ENCODE assay signal across 14 cellular contexts in the genomic region with DNA sequence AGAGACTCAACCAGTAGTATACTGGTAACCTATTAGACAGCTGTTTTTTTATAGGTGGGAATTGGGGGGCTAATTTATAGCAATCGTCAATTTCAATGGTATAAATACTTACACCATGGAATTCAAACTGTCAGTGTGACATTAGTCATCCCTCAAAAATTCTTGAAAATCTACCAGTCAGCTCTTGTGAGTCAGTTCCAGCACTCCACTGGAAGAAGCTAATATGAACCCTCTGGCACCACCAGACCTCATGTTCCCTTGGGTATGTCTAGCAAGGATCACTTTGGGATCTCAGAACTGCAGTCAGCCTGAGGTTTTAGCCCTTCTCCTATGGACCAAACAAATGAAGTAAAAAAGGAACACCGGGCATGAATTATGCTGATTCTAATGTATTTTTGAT. TPM values are rescaled to one million over a fixed set of nuclear protein-coding genes. Genes with fewer than 3 reads are reported as not detected.
DNase-seq lines count a peak whose midpoint lies in the region; ATAC-seq, FAIRE-seq and TF ChIP-seq lines count a peak whose summit lies in the region.
"Had no signal": no experiment of that assay in that cellular context is flagged by ENCODE, and none has a peak within 500 bp of the region (broad histone marks: within the 10 kb centered on the region; RNA-seq: fewer than 3 reads in every experiment).

No MANE protein-coding gene starts in this region.

- H3K4me3 ChIP-seq in AG09309 (ENCODE audit: control insufficient read depth, low read depth, low read length) (no peak overlapping the region), bronchial epithelial cell (ENCODE audit: low read depth, low read length) (no peak overlapping the region), mesodermal cell (ENCODE audit: extremely low read depth, insufficient read depth, low read length, poor library complexity, severe bottlenecking) (no peak overlapping the region)
- H3K4me3 ChIP-seq: BLaER1 treated with 17β-estradiol and CSF1 and Interleukin-3, amounts not matched to agents 10 nM and 100 nM; heart left ventricle had no signal

- no peak for FAIRE-seq in bronchial epithelial cell (lab: Jason Lieb, UNC)
- FAIRE-seq: G401.6 had no signal

- WGBS in mesodermal cell (ENCODE audit: insufficient coverage in 2 of 2), 2 experiments = 100% methylated on average over 1 of the region's 2 CpGs; no CpG with 5 or more reads in 1 of the 2 experiments

- ATAC-seq in HG02623 (IDR thresholded peaks at IDR 0.05; ENCODE audit: unreplicated experiment) = no peak

- H3K36me3 ChIP-seq in bronchial epithelial cell (ENCODE audit: control insufficient read depth, insufficient read depth, low read length) (no peaks in the 10 kb centered on the region), mesodermal cell (ENCODE audit: control insufficient read depth, insufficient read depth, low read length) (no peaks in the 10 kb centered on the region)
- H3K36me3 ChIP-seq: BLaER1 treated with 17β-estradiol and CSF1 and Interleukin-3, amounts not matched to agents 10 nM and 100 nM; heart left ventricle had no signal

- peaks cover 49% of the 10 kb centered on the region for H3K4me1 ChIP-seq in mesodermal cell (ENCODE audit: control insufficient read depth, insufficient read depth, low read length, poor library complexity, severe bottlenecking)

- no peak for TF ChIP-seq CTCF in AG09309 (IDR thresholded peaks at IDR 0.05; ENCODE audit: control insufficient read depth, insufficient read depth, low read depth, low read length, missing control alignments)
- no peak for TF ChIP-seq CTCF in bronchial epithelial cell (IDR thresholded peaks at IDR 0.05; ENCODE audit: insufficient read depth, low read length, severe bottlenecking)

- H3K27ac ChIP-seq in mesodermal cell (ENCODE audit: low read depth, low read length, severe bottlenecking) = peak overlapping the region; percentile 52
- H3K27ac ChIP-seq: BLaER1 treated with 17β-estradiol and CSF1 and Interleukin-3, amounts not matched to agents 10 nM and 100 nM; heart left ventricle had no signal

- H3K9me3 ChIP-seq in mesodermal cell (ENCODE audit: control insufficient read depth, low read length) = no peaks in the 10 kb centered on the region
- H3K9me3 ChIP-seq: BLaER1 treated with 17β-estradiol and CSF1 and Interleukin-3, amounts not matched to agents 10 nM and 100 nM; heart left ventricle had no signal

- H3K27me3 ChIP-seq in bronchial epithelial cell (ENCODE audit: control insufficient read depth, insufficient read depth, low read length) = no peaks in the 10 kb centered on the region
- H3K27me3 ChIP-seq: BLaER1 treated with 17β-estradiol and CSF1 and Interleukin-3, amounts not matched to agents 10 nM and 100 nM; heart left ventricle had no signal

- DNase-seq in AG09309 (ENCODE audit: low read depth) (peak; percentile 62), M059J (ENCODE audit: low read depth) (peak; percentile 92), bronchial epithelial cell (ENCODE audit: low read depth) (peak; percentile 76), pons (ENCODE audit: low spot score) (no peak), NCI-H1436 treated with DMSO at 0.1 percent for 48 hours (lab: John Stamatoyannopoulos, UW) (no peak), ureter (ENCODE audit: low spot score) (no peak)
- DNase-seq: activated naive CD4-positive, alpha-beta T cell treated with anti-CD3 and anti-CD28 coated beads, Interleukin-2, amount 50 U/mL, for 16 hours; heart left ventricle; Kasumi-1; stimulated activated CD4-positive, alpha-beta T cell treated with anti-CD3 and anti-CD28 coated beads, Interleukin-15, amount 100 ng/mL, for 24 hours had no signal

RNA-seq across cellular contexts. Expression of gene UACA, which starts 11.8 kb away (rescaled TPM):
- 31.4 and 43.0 TPM in 2 replicates for total RNA-seq in M059J (2014; rRNA removed; shearing (Covaris generic))
- total RNA-seq in bronchial epithelial cell (18.2 and 30.5 TPM in 2 replicates), ureter (61.8 TPM)
- 83.3 TPM for polyA plus RNA-seq in mesodermal cell (2013, experiment 1 of 2)
- 102 TPM for polyA plus RNA-seq in mesodermal cell (2013, experiment 2 of 2)

Comparison
In these comparisons a context has a peak if more than half of its experiments do, and no peak if none do; other contexts are left out.
1. DNase-seq: peak in AG09309 (single experiment), M059J (single experiment) and bronchial epithelial cell (single experiment); none in pons (single experiment), NCI-H1436 treated with DMSO at 0.1 percent for 48 hours (single experiment) and ureter (single experiment).